Comparison of ENCODE assay signal across 8 cellular contexts in the genomic region with DNA sequence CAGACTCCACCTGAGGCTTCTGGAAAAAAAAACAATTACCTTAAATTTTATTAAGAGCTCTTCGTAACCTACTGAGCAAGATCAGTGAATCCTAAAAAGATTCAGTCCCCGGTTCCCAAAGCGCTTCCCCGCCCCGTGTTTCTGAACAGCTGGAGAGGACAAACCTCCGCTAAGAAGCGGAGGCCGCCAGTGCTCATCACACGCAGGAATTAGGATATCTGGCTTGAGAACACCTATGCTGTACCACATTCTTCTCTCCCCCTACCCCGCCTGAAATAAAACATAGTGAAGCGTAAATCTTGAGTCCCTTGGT. TPM values are rescaled to one million over a fixed set of nuclear protein-coding genes. Genes with fewer than 3 reads are reported as not detected.
A peak's percentile ranks its signal among the peaks of the same experiment; 100 is the strongest.
DNase-seq lines count a peak whose midpoint lies in the region; TF ChIP-seq lines count a peak whose summit lies in the region.

No MANE protein-coding gene starts in this region.

- H3K27ac Mint-ChIP-seq in T-helper 1 cell treated with Interleukin-12 subunit alpha and Interleukin-12 subunit beta and Interleukin-4 antibody, amounts not matched to agents 30 μg/mL and 1 μg/mL, for 36 hours: peak overlapping the region; percentile 8

- H3K4me1 ChIP-seq in SJSA1 (replicated peaks) (no peaks in the 10 kb centered on the region), parathyroid adenoma (peaks cover 3% of the 10 kb centered on the region)

- H3K27me3 Mint-ChIP-seq in T-helper 1 cell treated with Interleukin-12 subunit alpha and Interleukin-12 subunit beta and Interleukin-4 antibody, amounts not matched to agents 30 μg/mL and 1 μg/mL, for 36 hours (ENCODE audit: low read depth): no peaks in the 10 kb centered on the region

- H3K79me2 ChIP-seq in parathyroid adenoma: peaks cover 13% of the 10 kb centered on the region

- no peaks in the 10 kb centered on the region for H3K36me3 Mint-ChIP-seq in T-helper 1 cell treated with Interleukin-12 subunit alpha and Interleukin-12 subunit beta and Interleukin-4 antibody, amounts not matched to agents 30 μg/mL and 1 μg/mL, for 36 hours (ENCODE audit: low read depth)

- H3K9me3 ChIP-seq in SJSA1 (replicated peaks) (no peaks in the 10 kb centered on the region), parathyroid adenoma (ENCODE audit: control insufficient read depth, low read length) (no peaks in the 10 kb centered on the region)

- TF ChIP-seq CTCF in fibroblast of pulmonary artery (IDR thresholded peaks at IDR 0.05; ENCODE audit: low read length, missing control alignments) (no peak), parathyroid adenoma (IDR thresholded peaks at IDR 0.05) (no peak)

- H3K9ac ChIP-seq in parathyroid adenoma: no peak overlapping the region

- H3K4me3 ChIP-seq in SJSA1 (peak overlapping the region; percentile 80), fibroblast of pulmonary artery (replicated peaks; ENCODE audit: low read depth, low read length) (peak overlapping the region; percentile 95), parathyroid adenoma (ENCODE audit: low read depth, low read length) (peak overlapping the region; percentile 97)

- H3K27me3 ChIP-seq in SJSA1 (replicated peaks) (no peaks in the 10 kb centered on the region), parathyroid adenoma (ENCODE audit: control insufficient read depth, insufficient read depth, low read length) (no peaks in the 10 kb centered on the region)

- peak overlapping the region; percentile 91 for H3K4me2 ChIP-seq in parathyroid adenoma (ENCODE audit: low read length)

- H2AFZ ChIP-seq in parathyroid adenoma: peak overlapping the region; percentile 82

- no peaks in the 10 kb centered on the region for H3K9me3 Mint-ChIP-seq in T-helper 1 cell treated with Interleukin-12 subunit alpha and Interleukin-12 subunit beta and Interleukin-4 antibody, amounts not matched to agents 30 μg/mL and 1 μg/mL, for 36 hours

- H3K4me3 Mint-ChIP-seq in T-helper 1 cell treated with Interleukin-12 subunit alpha and Interleukin-12 subunit beta and Interleukin-4 antibody, amounts not matched to agents 30 μg/mL and 1 μg/mL, for 36 hours: peak overlapping the region; percentile 97

- H3K36me3 ChIP-seq in SJSA1: peaks cover 6% of the 10 kb centered on the region
- no peaks in the 10 kb centered on the region for H3K36me3 ChIP-seq in parathyroid adenoma (ENCODE audit: control insufficient read depth, insufficient read depth, low read length)

- no peak for DNase-seq in T-helper 1 cell
- no peak for DNase-seq in SJSA1 (ENCODE audit: low read depth in 1 of 2, low spot score in 2 of 2)
- no peak for DNase-seq in fibroblast of pulmonary artery (ENCODE audit: low read depth)
- no peak for DNase-seq in activated CD4-positive, CD25-positive, alpha-beta regulatory T cell (lab: John Stamatoyannopoulos, UW)
- no peak for DNase-seq in AG08395 (ENCODE audit: low spot score)
- DNase-seq in pons (ENCODE audit: low spot score): no peak

- H3K27ac ChIP-seq in SJSA1 (no peak overlapping the region), parathyroid adenoma (peak overlapping the region; percentile 88)

- peaks cover 17% of the 10 kb centered on the region for H3K4me1 Mint-ChIP-seq in T-helper 1 cell treated with Interleukin-12 subunit alpha and Interleukin-12 subunit beta and Interleukin-4 antibody, amounts not matched to agents 30 μg/mL and 1 μg/mL, for 36 hours (ENCODE audit: low read depth)

RNA-seq across cellular contexts. Expression of a gene that starts 0.8 kb away (rescaled TPM):
- total RNA-seq in SJSA1 (2014; rRNA removed; shearing (Covaris generic)): 14.6 and 19.3 TPM in 2 replicates

RNA-seq across cellular contexts. Expression of a gene that starts 52.0 kb away (rescaled TPM):
- 367 and 670 TPM in 2 replicates for total RNA-seq in SJSA1 (2014; rRNA removed; shearing (Covaris generic))
